ENCODE assay signal across 36 cellular contexts in the genomic region with DNA sequence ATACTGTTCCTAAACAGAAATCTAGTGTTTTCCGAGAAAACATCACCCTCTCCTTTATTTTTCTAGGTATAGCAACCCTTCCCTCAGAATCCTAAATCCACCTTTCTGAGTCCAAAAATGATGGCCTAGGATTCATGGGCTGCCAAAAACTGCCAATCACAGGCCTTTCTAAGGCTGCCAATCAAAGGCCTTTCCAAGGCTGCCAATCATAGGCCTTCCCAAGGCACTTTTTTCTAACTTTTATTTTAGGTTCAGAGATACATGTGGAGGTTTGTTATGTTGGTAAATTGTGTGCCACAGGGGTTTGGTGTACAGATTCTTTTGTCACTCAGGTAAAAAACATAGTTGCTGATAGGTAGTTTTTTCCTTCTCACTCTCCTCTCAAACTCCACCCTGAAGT.
"Had no signal": no experiment of that assay in that cellular context is flagged by ENCODE, and none has a peak within 500 bp of the region (broad histone marks: within the 10 kb centered on the region; RNA-seq: fewer than 3 reads in every experiment).

No MANE protein-coding gene starts in this region.

- H3K4me3 ChIP-seq: MG63 had no signal

- H3K36me3 ChIP-seq: MG63 had no signal

- H3K27me3 ChIP-seq: MG63 had no signal

- H3K9me3 ChIP-seq: MG63 had no signal

- H3K4me2 ChIP-seq: KMS-11 had no signal

- DNase-seq: Karpas-422, Kasumi-1, MG63, MM.1S, MV-4-11, NCI-H1048, NCI-H1092, NCI-H1092 treated with DMSO at 0.1 percent for 48 hours, NCI-H1105, NCI-H1105 treated with DMSO at 0.1 percent for 48 hours, NCI-H1417, NCI-H1417 treated with DMSO at 0.1 percent for 48 hours, NCI-H1436, NCI-H1436 treated with DMSO at 0.1 percent for 48 hours, NCI-H146, NCI-H1694, NCI-H1694 treated with DMSO at 0.1 percent for 48 hours, NCI-H187, NCI-H187 treated with DMSO at 0.1 percent for 48 hours, NCI-H1930, NCI-H2029, NCI-H2029 treated with DMSO at 0.1 percent for 48 hours, NCI-H2081, NCI-H2081 treated with DMSO at 0.1 percent for 48 hours, NCI-H2107, NCI-H2171, NCI-H2171 treated with DMSO at 0.1 percent for 48 hours, NCI-H2227 treated with DMSO at 0.1 percent for 48 hours, NCI-H226, NCI-H345, NCI-H446, NCI-H446 treated with DMSO at 0.1 percent for 48 hours, NCI-H510A, NCI-H510A treated with DMSO at 0.1 percent for 48 hours, NCI-H524 had no signal

- H3K9ac ChIP-seq: KMS-11 had no signal

- H3K27ac ChIP-seq: KMS-11 had no signal
